1 cellular context compared by ENCODE assay signal in genomic region chr10:84497978-84498377, GRCh38.
A peak's percentile ranks its signal among the peaks of the same experiment; 100 is the strongest.
TF ChIP-seq lines count a peak whose summit lies in the region.

No MANE protein-coding gene starts in this region.

TF ChIP-seq in HepG2, 621 proteins besides CTCF, POLR2A, EP300 and RAD21 (continued from another document and continues in another):
- TF ChIP-seq, protein P1, sequence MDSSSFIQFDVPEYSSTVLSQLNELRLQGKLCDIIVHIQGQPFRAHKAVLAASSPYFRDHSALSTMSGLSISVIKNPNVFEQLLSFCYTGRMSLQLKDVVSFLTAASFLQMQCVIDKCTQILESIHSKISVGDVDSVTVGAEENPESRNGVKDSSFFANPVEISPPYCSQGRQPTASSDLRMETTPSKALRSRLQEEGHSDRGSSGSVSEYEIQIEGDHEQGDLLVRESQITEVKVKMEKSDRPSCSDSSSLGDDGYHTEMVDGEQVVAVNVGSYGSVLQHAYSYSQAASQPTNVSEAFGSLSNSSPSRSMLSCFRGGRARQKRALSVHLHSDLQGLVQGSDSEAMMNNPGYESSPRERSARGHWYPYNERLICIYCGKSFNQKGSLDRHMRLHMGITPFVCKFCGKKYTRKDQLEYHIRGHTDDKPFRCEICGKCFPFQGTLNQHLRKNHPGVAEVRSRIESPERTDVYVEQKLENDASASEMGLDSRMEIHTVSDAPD (CRISPR knock-in tag; IDR thresholded peaks at IDR 0.05): no peak
- TF ChIP-seq ZBTB20 (CRISPR knock-in tag; IDR thresholded peaks at IDR 0.05; ENCODE audit: borderline replicate concordance, low read depth) (no peak), HOXD1 (CRISPR knock-in tag; IDR thresholded peaks at IDR 0.05) (no peak), PHF8 (CRISPR knock-in tag; IDR thresholded peaks at IDR 0.05) (no peak), UBTF (CRISPR knock-in tag; IDR thresholded peaks at IDR 0.05) (no peak), HOXA9 (CRISPR knock-in tag; IDR thresholded peaks at IDR 0.05; ENCODE audit: borderline replicate concordance) (no peak), MXD3 (CRISPR knock-in tag; IDR thresholded peaks at IDR 0.05) (no peak), ZNF557 (CRISPR knock-in tag; IDR thresholded peaks at IDR 0.05) (no peak), RORA (CRISPR knock-in tag; IDR thresholded peaks at IDR 0.05) (no peak), ZBTB26 (CRISPR knock-in tag; IDR thresholded peaks at IDR 0.05; ENCODE audit: borderline replicate concordance) (no peak), ZNF703 (CRISPR knock-in tag; IDR thresholded peaks at IDR 0.05; ENCODE audit: borderline replicate concordance) (no peak), HINFP (CRISPR knock-in tag; IDR thresholded peaks at IDR 0.05; ENCODE audit: low read depth) (no peak), RBM22 (optimal IDR thresholded peaks at IDR 0.05; ENCODE audit: low read length) (no peak), ONECUT2 (CRISPR knock-in tag; IDR thresholded peaks at IDR 0.05) (no peak), ETV5 (CRISPR knock-in tag; IDR thresholded peaks at IDR 0.05; ENCODE audit: borderline replicate concordance) (no peak), ZNF33B (CRISPR knock-in tag; IDR thresholded peaks at IDR 0.05) (no peak), ZNF672 (CRISPR knock-in tag; IDR thresholded peaks at IDR 0.05) (no peak), CHD2 (IDR thresholded peaks at IDR 0.05; ENCODE audit: low read depth, low read length) (no peak), ZNF260 (CRISPR knock-in tag; IDR thresholded peaks at IDR 0.05; ENCODE audit: borderline replicate concordance, low read depth) (no peak), GATA4 (IDR thresholded peaks at IDR 0.05; ENCODE audit: borderline replicate concordance, low read depth) (no peak), ZNF589 (CRISPR knock-in tag; conservative IDR thresholded peaks at IDR 0.05) (no peak), ZNF569 (CRISPR knock-in tag; IDR thresholded peaks at IDR 0.05; ENCODE audit: borderline replicate concordance) (no peak), ZBTB44 (CRISPR knock-in tag; IDR thresholded peaks at IDR 0.05) (no peak), ERF (CRISPR knock-in tag; IDR thresholded peaks at IDR 0.05) (no peak), THAP11 (CRISPR knock-in tag; IDR thresholded peaks at IDR 0.05) (peak; percentile 31; the same call in 1 of the 2 replicates), KDM4B (CRISPR knock-in tag; IDR thresholded peaks at IDR 0.05) (no peak), PLSCR1 (CRISPR knock-in tag; IDR thresholded peaks at IDR 0.05; ENCODE audit: borderline replicate concordance) (no peak), ZNF724P (CRISPR knock-in tag; IDR thresholded peaks at IDR 0.05; ENCODE audit: borderline replicate concordance) (no peak), SP140L (CRISPR knock-in tag; IDR thresholded peaks at IDR 0.05; ENCODE audit: borderline replicate concordance) (no peak), ZNF121 (CRISPR knock-in tag; IDR thresholded peaks at IDR 0.05) (no peak), ZKSCAN1 (IDR thresholded peaks at IDR 0.05; ENCODE audit: low read length) (no peak), ZNF775 (CRISPR knock-in tag; IDR thresholded peaks at IDR 0.05; ENCODE audit: borderline replicate concordance) (no peak), ZBTB21 (CRISPR knock-in tag; IDR thresholded peaks at IDR 0.05) (no peak), NBN (conservative IDR thresholded peaks at IDR 0.05) (no peak), CHD4 (IDR thresholded peaks at IDR 0.05; ENCODE audit: borderline replicate concordance, low read length) (no peak), EZH2 (conservative IDR thresholded peaks at IDR 0.05; ENCODE audit: low read depth, low read length) (no peak), SP2 (CRISPR knock-in tag; IDR thresholded peaks at IDR 0.05) (no peak), ZNF841 (CRISPR knock-in tag; IDR thresholded peaks at IDR 0.05; ENCODE audit: borderline replicate concordance) (no peak), ZNF282 (IDR thresholded peaks at IDR 0.05; ENCODE audit: partially characterized antibody) (no peak), SPEN (CRISPR knock-in tag; IDR thresholded peaks at IDR 0.05; ENCODE audit: low read depth) (no peak), MAF1 (CRISPR knock-in tag; IDR thresholded peaks at IDR 0.05; ENCODE audit: borderline replicate concordance) (no peak), ZNF772 (CRISPR knock-in tag; IDR thresholded peaks at IDR 0.05) (no peak), ZC3H4 (CRISPR knock-in tag; IDR thresholded peaks at IDR 0.05; ENCODE audit: borderline replicate concordance) (no peak), ARNT (IDR thresholded peaks at IDR 0.05) (no peak), KLF15 (CRISPR knock-in tag; IDR thresholded peaks at IDR 0.05; ENCODE audit: borderline replicate concordance) (no peak), ZNF362 (CRISPR knock-in tag; IDR thresholded peaks at IDR 0.05; ENCODE audit: borderline replicate concordance) (peak; percentile 82; the same call in 1 of the 2 replicates)
- TF ChIP-seq, protein P2, sequence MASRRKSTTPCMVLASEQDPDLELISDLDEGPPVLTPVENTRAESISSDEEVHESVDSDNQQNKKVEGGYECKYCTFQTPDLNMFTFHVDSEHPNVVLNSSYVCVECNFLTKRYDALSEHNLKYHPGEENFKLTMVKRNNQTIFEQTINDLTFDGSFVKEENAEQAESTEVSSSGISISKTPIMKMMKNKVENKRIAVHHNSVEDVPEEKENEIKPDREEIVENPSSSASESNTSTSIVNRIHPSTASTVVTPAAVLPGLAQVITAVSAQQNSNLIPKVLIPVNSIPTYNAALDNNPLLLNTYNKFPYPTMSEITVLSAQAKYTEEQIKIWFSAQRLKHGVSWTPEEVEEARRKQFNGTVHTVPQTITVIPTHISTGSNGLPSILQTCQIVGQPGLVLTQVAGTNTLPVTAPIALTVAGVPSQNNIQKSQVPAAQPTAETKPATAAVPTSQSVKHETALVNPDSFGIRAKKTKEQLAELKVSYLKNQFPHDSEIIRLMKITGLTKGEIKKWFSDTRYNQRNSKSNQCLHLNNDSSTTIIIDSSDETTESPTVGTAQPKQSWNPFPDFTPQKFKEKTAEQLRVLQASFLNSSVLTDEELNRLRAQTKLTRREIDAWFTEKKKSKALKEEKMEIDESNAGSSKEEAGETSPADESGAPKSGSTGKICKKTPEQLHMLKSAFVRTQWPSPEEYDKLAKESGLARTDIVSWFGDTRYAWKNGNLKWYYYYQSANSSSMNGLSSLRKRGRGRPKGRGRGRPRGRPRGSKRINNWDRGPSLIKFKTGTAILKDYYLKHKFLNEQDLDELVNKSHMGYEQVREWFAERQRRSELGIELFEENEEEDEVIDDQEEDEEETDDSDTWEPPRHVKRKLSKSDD (CRISPR knock-in tag; IDR thresholded peaks at IDR 0.05; ENCODE audit: low read depth): no peak
- TF ChIP-seq, protein P3, sequence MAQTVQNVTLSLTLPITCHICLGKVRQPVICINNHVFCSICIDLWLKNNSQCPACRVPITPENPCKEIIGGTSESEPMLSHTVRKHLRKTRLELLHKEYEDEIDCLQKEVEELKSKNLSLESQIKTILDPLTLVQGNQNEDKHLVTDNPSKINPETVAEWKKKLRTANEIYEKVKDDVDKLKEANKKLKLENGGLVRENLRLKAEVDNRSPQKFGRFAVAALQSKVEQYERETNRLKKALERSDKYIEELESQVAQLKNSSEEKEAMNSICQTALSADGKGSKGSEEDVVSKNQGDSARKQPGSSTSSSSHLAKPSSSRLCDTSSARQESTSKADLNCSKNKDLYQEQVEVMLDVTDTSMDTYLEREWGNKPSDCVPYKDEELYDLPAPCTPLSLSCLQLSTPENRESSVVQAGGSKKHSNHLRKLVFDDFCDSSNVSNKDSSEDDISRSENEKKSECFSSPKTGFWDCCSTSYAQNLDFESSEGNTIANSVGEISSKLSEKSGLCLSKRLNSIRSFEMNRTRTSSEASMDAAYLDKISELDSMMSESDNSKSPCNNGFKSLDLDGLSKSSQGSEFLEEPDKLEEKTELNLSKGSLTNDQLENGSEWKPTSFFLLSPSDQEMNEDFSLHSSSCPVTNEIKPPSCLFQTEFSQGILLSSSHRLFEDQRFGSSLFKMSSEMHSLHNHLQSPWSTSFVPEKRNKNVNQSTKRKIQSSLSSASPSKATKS (CRISPR knock-in tag; IDR thresholded peaks at IDR 0.05): no peak
- TF ChIP-seq, protein P4, sequence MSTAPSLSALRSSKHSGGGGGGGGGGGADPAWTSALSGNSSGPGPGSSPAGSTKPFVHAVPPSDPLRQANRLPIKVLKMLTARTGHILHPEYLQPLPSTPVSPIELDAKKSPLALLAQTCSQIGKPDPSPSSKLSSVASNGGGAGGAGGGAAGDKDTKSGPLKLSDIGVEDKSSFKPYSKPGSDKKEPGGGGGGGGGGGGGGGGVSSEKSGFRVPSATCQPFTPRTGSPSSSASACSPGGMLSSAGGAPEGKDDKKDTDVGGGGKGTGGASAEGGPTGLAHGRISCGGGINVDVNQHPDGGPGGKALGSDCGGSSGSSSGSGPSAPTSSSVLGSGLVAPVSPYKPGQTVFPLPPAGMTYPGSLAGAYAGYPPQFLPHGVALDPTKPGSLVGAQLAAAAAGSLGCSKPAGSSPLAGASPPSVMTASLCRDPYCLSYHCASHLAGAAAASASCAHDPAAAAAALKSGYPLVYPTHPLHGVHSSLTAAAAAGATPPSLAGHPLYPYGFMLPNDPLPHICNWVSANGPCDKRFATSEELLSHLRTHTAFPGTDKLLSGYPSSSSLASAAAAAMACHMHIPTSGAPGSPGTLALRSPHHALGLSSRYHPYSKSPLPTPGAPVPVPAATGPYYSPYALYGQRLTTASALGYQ (CRISPR knock-in tag; IDR thresholded peaks at IDR 0.05): peak; percentile 44; the same call in 1 of the 2 replicates
